In genomic region chr9:71746753-71747115, GRCh38 we compare ENCODE assay signal across 1 cellular context.
TF ChIP-seq lines count a peak whose summit lies in the region.

No MANE protein-coding gene starts in this region.

TF ChIP-seq in GM23338, 12 proteins besides CTCF, POLR2A, EP300 and RAD21 (continued from another document):
- TF ChIP-seq ZNF462 (CRISPR knock-in tag; IDR thresholded peaks at IDR 0.05), result no peak
- TF ChIP-seq NANOG (IDR thresholded peaks at IDR 0.05; ENCODE audit: borderline replicate concordance), result no peak
- no peak for TF ChIP-seq ZNF114 (CRISPR knock-in tag; IDR thresholded peaks at IDR 0.05)
- TF ChIP-seq CREB1 (CRISPR knock-in tag; IDR thresholded peaks at IDR 0.05; ENCODE audit: low read depth), result no peak
- TF ChIP-seq STAT1 (IDR thresholded peaks at IDR 0.05; ENCODE audit: unreplicated experiment), result no peak
- TF ChIP-seq ZNF331 (CRISPR knock-in tag; IDR thresholded peaks at IDR 0.05; ENCODE audit: low read depth), result no peak
- no peak for TF ChIP-seq POLR2AphosphoS5 (IDR thresholded peaks at IDR 0.05; ENCODE audit: low read depth)
- no peak for TF ChIP-seq ETS1 (IDR thresholded peaks at IDR 0.05)
- TF ChIP-seq JUNB (IDR thresholded peaks at IDR 0.05; ENCODE audit: unreplicated experiment), result no peak
- TF ChIP-seq EZH2phosphoT487 (IDR thresholded peaks at IDR 0.05; ENCODE audit: unreplicated experiment), result no peak
- no peak for TF ChIP-seq EZH2 (IDR thresholded peaks at IDR 0.05; ENCODE audit: low read depth, unreplicated experiment)
TF ChIP-seq in GM23338: peak in this region for 0.
